Comparison of ENCODE assay signal across 8 cellular contexts in the genomic region with DNA sequence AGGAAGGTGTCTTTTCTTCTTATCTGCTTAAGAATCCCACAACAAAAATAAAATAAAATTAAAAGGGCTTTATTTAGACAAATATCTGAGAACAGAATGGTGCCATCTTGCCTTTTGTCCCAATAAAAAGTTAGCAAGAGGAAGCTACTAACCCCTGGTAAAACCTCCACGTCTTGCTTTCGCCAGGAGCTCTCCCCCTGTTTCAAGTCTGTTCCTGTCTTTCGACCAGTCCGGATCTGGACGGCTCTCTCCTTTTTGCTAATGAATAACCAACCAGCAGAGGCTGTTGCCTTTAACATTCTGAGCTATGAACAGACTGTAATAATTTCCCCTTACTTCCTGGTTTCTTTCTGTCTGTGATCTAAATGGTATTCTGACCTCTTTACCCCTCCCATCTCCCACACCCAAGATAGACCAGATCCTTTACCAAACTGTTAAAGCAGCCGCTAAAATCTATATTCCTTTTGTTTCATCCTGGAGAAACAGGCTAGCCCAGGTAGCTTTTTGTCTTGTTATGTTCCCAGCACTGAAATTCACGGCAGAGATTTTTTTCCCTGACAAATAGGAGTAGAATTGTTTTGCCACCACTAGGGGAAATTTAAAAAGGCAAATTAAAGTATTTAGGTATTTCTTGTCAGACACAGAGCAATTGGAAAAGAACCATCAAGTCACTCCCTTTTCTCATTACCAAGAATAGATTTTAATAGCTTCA. TPM values are rescaled to one million over a fixed set of nuclear protein-coding genes. Genes with fewer than 3 reads are reported as not detected.
DNase-seq lines count a peak whose midpoint lies in the region; ATAC-seq, FAIRE-seq and TF ChIP-seq lines count a peak whose summit lies in the region.

A gene with protein sequence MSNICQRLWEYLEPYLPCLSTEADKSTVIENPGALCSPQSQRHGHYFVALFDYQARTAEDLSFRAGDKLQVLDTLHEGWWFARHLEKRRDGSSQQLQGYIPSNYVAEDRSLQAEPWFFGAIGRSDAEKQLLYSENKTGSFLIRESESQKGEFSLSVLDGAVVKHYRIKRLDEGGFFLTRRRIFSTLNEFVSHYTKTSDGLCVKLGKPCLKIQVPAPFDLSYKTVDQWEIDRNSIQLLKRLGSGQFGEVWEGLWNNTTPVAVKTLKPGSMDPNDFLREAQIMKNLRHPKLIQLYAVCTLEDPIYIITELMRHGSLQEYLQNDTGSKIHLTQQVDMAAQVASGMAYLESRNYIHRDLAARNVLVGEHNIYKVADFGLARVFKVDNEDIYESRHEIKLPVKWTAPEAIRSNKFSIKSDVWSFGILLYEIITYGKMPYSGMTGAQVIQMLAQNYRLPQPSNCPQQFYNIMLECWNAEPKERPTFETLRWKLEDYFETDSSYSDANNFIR (minus strand): TSS at position 320 of the 712 bp plus-strand sequence. CDS start 580 bp downstream, outside the sequence.

- no peaks in the 10 kb centered on the region for H3K27me3 ChIP-seq in PC-3 (ENCODE audit: low read length)
- no peaks in the 10 kb centered on the region for H3K27me3 ChIP-seq in small intestine (ENCODE audit: control insufficient read depth in 2 of 2, insufficient read depth in 2 of 2, low read length in 2 of 2)
- no peaks in the 10 kb centered on the region for H3K27me3 ChIP-seq in BE2C

- peak within 1 kb of the TSS; percentile 88 for H2AFZ ChIP-seq in PC-3 (ENCODE audit: low read length)

- H3K36me3 ChIP-seq in PC-3 (ENCODE audit: low read depth, low read length) = no peaks in the 10 kb centered on the region
- no peaks in the 10 kb centered on the region for H3K36me3 ChIP-seq in small intestine (ENCODE audit: control insufficient read depth in 2 of 2, insufficient read depth in 2 of 2, low read length in 2 of 2)
- H3K36me3 ChIP-seq in BE2C = no peaks in the 10 kb centered on the region

- FAIRE-seq in small intestine (lab: Jason Lieb, UNC) = no peak

- CTCF ChIA-PET in PC-3 (lab: Charles Lee) = interaction anchor here (0.8 to 1.9 kb wide), 5 partner anchors 10 to 207 kb away, joined by 3 to 10 read pairs (median 3); no protein-coding TSS in a partner anchor

- peak; percentile 64 for DNase-seq in PC-3
- peak; percentile 25 for DNase-seq in foreskin melanocyte
- DNase-seq in small intestine = peak; percentile 94
- no peak for DNase-seq in BE2C
- DNase-seq in NAMALWA (ENCODE audit: low spot score) = no peak
- no peak for DNase-seq in activated CD8-positive, alpha-beta memory T cell treated with anti-CD3 and anti-CD28 coated beads, Interleukin-2, amount 50 U/mL, for 4 hours

- ATAC-seq in GM19467 (IDR thresholded peaks at IDR 0.05; ENCODE audit: unreplicated experiment) = peak; percentile 48
- peak; percentile 86 for ATAC-seq in PC-3
- ATAC-seq in HG03457 (IDR thresholded peaks at IDR 0.05; ENCODE audit: unreplicated experiment) = no peak

- peak within 1 kb of the TSS; percentile 87 for H3K4me2 ChIP-seq in PC-3 (ENCODE audit: low read length)

- WGBS in small intestine, 3 donors = 11 to 57% (median 29%) methylated on average over 7 of the region's 7 CpGs

- no peaks in the 10 kb centered on the region for H3K9me2 ChIP-seq in PC-3 (replicated peaks; ENCODE audit: low read length)

- H3K4me1 ChIP-seq in PC-3 (ENCODE audit: insufficient read depth, low read length) (peaks cover 8% of the 10 kb centered on the region; the same call in 1 of the 2 replicates), small intestine (ENCODE audit: control insufficient read depth in 2 of 2, insufficient read depth in 1 of 2, low read depth in 1 of 2, low read length in 1 of 2) (no peaks in the 10 kb centered on the region), BE2C (no peaks in the 10 kb centered on the region)

- peak within 1 kb of the TSS; percentile 46 for H3K27ac ChIP-seq in PC-3 (ENCODE audit: low read length)
- H3K27ac ChIP-seq in small intestine (ENCODE audit: low read depth in 1 of 2, low read length in 1 of 2) = peak within 1 kb of the TSS; percentile 82 to 86

- no peaks in the 10 kb centered on the region for H3K79me2 ChIP-seq in PC-3 (ENCODE audit: low read length)

- TF ChIP-seq CTCF in PC-3 (conservative IDR thresholded peaks at IDR 0.05; ENCODE audit: low read depth, low read length) (peak; percentile 55), BE2C (IDR thresholded peaks at IDR 0.05; ENCODE audit: low read depth, low read length) (no peak; the same call in 1 of the 2 replicates)

- intact Hi-C loops in PC-3 (cut with micrococcal nuclease) = loop anchor here (2.0 kb wide), 1 partner anchor 50 kb away; no protein-coding TSS in a partner anchor

- no peaks in the 10 kb centered on the region for H4K20me1 ChIP-seq in PC-3 (ENCODE audit: low read length)

- POLR2A ChIA-PET in PC-3 (lab: Charles Lee; ENCODE audit: unreplicated experiment) = interaction anchor here (1.0 kb wide), 1 partner anchor 10 kb away, joined by 6 read pairs; no protein-coding TSS in a partner anchor

- H3K9ac ChIP-seq in PC-3 (ENCODE audit: low read length) = peak within 1 kb of the TSS; percentile 38

- H3K9me3 ChIP-seq in PC-3 (ENCODE audit: low read length) (no peaks in the 10 kb centered on the region), small intestine (ENCODE audit: control insufficient read depth, low read depth) (no peaks in the 10 kb centered on the region), BE2C (no peaks in the 10 kb centered on the region)

- no peaks in the 10 kb centered on the region for H3F3A ChIP-seq in PC-3 (ENCODE audit: low read length, unreplicated experiment)

- no TSS peak for BruUV-seq in PC-3 (replicated peaks; lab: Mats Ljungman, UMichigan)

- H3K4me3 ChIP-seq in PC-3 (ENCODE audit: low read length) = peak within 1 kb of the TSS; percentile 68
- peak within 1 kb of the TSS in 1 of 2 donors; percentile 73 for H3K4me3 ChIP-seq in small intestine (ENCODE audit: low read depth in 1 of 2, low read length in 2 of 2)
- no peak within 1 kb of the TSS for H3K4me3 ChIP-seq in BE2C (ENCODE audit: low read depth, low read length)

RNA-seq across cellular contexts. Expression of the gene that starts here (rescaled TPM):
- 0.46 and 0.66 TPM in 2 replicates for total RNA-seq in PC-3 (2014; rRNA removed)
- 1 to 10 TPM; 2.9 to 6.7 (median 4.9) TPM for polyA plus RNA-seq in small intestine
- 0.05 TPM for polyA plus RNA-seq in BE2C (2012; ENCODE audit: insufficient read depth, insufficient read length, low read depth)

Comparison
In these comparisons a context has a peak if more than half of its experiments do, and no peak if none do; other contexts are left out.
1. Peak in DNase-seq, ATAC-seq, H3K4me3 ChIP-seq, H3K27ac ChIP-seq, H3K9ac ChIP-seq and H3K4me2 ChIP-seq in PC-3; RNA of the gene not detected or under 1 TPM.
2. DNase-seq: peak in foreskin melanocyte (single experiment) and small intestine (single experiment); none in BE2C (single experiment), NAMALWA (single experiment) and activated CD8-positive, alpha-beta memory T cell treated with anti-CD3 and anti-CD28 coated beads, Interleukin-2, amount 50 U/mL, for 4 hours (single experiment).